12 cellular contexts compared by ENCODE assay signal in the genomic region with DNA sequence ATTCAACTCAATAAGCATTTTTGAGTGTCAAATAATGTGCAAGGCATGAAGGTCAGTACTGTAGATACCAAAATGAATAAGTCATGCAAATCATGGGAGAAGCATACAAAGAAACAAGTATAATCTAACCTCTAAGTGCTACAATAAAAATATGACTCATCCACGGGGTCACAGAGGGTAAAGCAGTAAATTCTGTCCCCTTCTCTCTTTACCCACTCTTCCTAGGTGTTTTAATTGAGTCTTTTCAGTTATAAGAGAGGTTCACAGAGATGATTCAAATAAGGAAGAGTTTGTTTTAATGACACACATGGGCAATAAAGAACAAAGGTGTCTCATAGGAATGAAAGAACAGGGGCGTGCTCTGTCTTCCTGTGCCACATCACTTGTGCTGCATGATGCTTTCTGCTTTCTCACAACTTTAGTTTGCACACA.
DNase-seq lines count a peak whose midpoint lies in the region; ATAC-seq and TF ChIP-seq lines count a peak whose summit lies in the region.
"Had no signal": no experiment of that assay in that cellular context is flagged by ENCODE, and none has a peak within 500 bp of the region (broad histone marks: within the 10 kb centered on the region; RNA-seq: fewer than 3 reads in every experiment).

No MANE protein-coding gene starts in this region.

- in situ Hi-C loops in mammary epithelial cell (cut with MboI; ENCODE audit: low sequenced_read_pairs in 2 of 2): no loop called here

- TF ChIP-seq CTCF in mammary epithelial cell (conservative IDR thresholded peaks at IDR 0.05 in 1 of 2, IDR thresholded peaks at IDR 0.05 in 1 of 2; ENCODE audit: extremely low read depth in 1 of 2, insufficient read depth in 1 of 2, low read depth in 1 of 2, low read length in 2 of 2): no peak

- no TSS peak for BruUV-seq in mammary epithelial cell (replicated peaks; lab: Mats Ljungman, UMichigan)

- CTCF ChIA-PET in mammary epithelial cell (lab: Charles Lee; ENCODE audit: low non-redundant PET): no interaction called here

- H3K27me3 ChIP-seq in mammary epithelial cell (ENCODE audit: insufficient read depth, low read length): no peaks in the 10 kb centered on the region
- H3K27me3 ChIP-seq: left lung had no signal

- H2AFZ ChIP-seq in mammary epithelial cell (ENCODE audit: low read depth, low read length): no peak overlapping the region
- H2AFZ ChIP-seq: PC-9 had no signal

- dilution Hi-C loops in mammary epithelial cell (cut with HindIII; ENCODE audit: low sequenced_read_pairs): no loop called here

- H3K79me2 ChIP-seq in mammary epithelial cell (ENCODE audit: insufficient read depth, low read length): no peaks in the 10 kb centered on the region

- no peaks in the 10 kb centered on the region for H4K20me1 ChIP-seq in mammary epithelial cell (ENCODE audit: insufficient read depth, low read length)

- peaks cover 12% of the 10 kb centered on the region for H3K4me1 ChIP-seq in mammary epithelial cell (ENCODE audit: insufficient read depth, low read length)
- H3K4me1 ChIP-seq: left lung had no signal

- DNase-seq in DMS53 (lab: John Stamatoyannopoulos, UW): peak; percentile 74
- DNase-seq in LHCN-M2 (ENCODE audit: low read depth): peak; percentile 73
- peak; percentile 81 for DNase-seq in mammary epithelial cell
- no peak for DNase-seq in T-helper 1 cell
- DNase-seq in COR-L47 (lab: John Stamatoyannopoulos, UW): no peak
- no peak for DNase-seq in stimulated activated CD4-positive, alpha-beta T cell treated with anti-CD3 and anti-CD28 coated beads, Interleukin-12 subunit alpha, Interleukin-12 subunit beta, amount 100 ng/mL, for 4 hours
- DNase-seq: C1 segment of cervical spinal cord; left lung; stimulated activated CD4-positive, alpha-beta T cell treated with anti-CD3 and anti-CD28 coated beads, Interleukin-4, amount 100 ng/mL, for 1 hour had no signal

- intact Hi-C loops in mammary epithelial cell (cut with micrococcal nuclease): no loop called here

- ATAC-seq in GM19463 (IDR thresholded peaks at IDR 0.05; ENCODE audit: unreplicated experiment): peak; percentile 78
- no peak for ATAC-seq in activated CD4-positive, CD25-positive, alpha-beta regulatory T cell treated with anti-CD3 and anti-CD28 coated beads, Interleukin-2, amount 50 U/mL, for 24 hours
- ATAC-seq: left lung had no signal

- H3K9me3 ChIP-seq in mammary epithelial cell (replicated peaks; ENCODE audit: insufficient read depth, low read length): no peaks in the 10 kb centered on the region
- H3K9me3 ChIP-seq: left lung had no signal

- no peak overlapping the region for H3K9ac ChIP-seq in mammary epithelial cell (ENCODE audit: insufficient read depth, low read length)

- H3K4me3 ChIP-seq in mammary epithelial cell (replicated peaks in 1 of 3; ENCODE audit: insufficient read depth in 1 of 3, low read depth in 2 of 3, low read length in 3 of 3): no peak overlapping the region
- H3K4me3 ChIP-seq: left lung, PC-9 had no signal

- H3K36me3 ChIP-seq in mammary epithelial cell (ENCODE audit: insufficient read depth, low read length): no peaks in the 10 kb centered on the region
- H3K36me3 ChIP-seq: left lung had no signal

- no peak overlapping the region for H3K27ac ChIP-seq in mammary epithelial cell (ENCODE audit: insufficient read depth, low read depth, low read length)
- H3K27ac ChIP-seq: left lung, PC-9 had no signal

- H3K4me2 ChIP-seq in mammary epithelial cell (ENCODE audit: insufficient read depth, low read depth, low read length): no peak overlapping the region
- H3K4me2 ChIP-seq: PC-9 had no signal

- WGBS in mammary epithelial cell (ENCODE audit: low coverage, missing lambda C conversion rate): 36% methylated on average over 2 of the region's 2 CpGs

Comparison
In these comparisons a context has a peak if more than half of its experiments do, and no peak if none do; other contexts are left out.
1. DNase-seq: peak in DMS53 (single experiment), LHCN-M2 (single experiment) and mammary epithelial cell (single experiment); none in T-helper 1 cell (0 of 5), COR-L47 (single experiment) and stimulated activated CD4-positive, alpha-beta T cell treated with anti-CD3 and anti-CD28 coated beads, Interleukin-12 subunit alpha, Interleukin-12 subunit beta, amount 100 ng/mL, for 4 hours (single experiment).